13 cellular contexts compared by ENCODE assay signal in genomic region chr5:27402828-27403227, GRCh38.
"Had no signal": no experiment of that assay in that cellular context is flagged by ENCODE, and none has a peak within 500 bp of the region (broad histone marks: within the 10 kb centered on the region; RNA-seq: fewer than 3 reads in every experiment).

No MANE protein-coding gene starts in this region.

- ATAC-seq: activated CD8-positive, alpha-beta memory T cell treated with anti-CD3 and anti-CD28 coated beads, Interleukin-2, amount 10 ng/mL, durations not matched to agents 7 days and 5 days; activated naive CD4-positive, alpha-beta T cell treated with anti-CD3 and anti-CD28 coated beads, Interleukin-2, amount 50 U/mL, for 72 hours had no signal

- H3K4me1 ChIP-seq: tibial artery, vagina had no signal

- H3K27me3 ChIP-seq: tibial artery, vagina had no signal

- H3K27ac ChIP-seq: skin epidermis, tibial artery, vagina had no signal

- DNase-seq: activated CD4-positive, alpha-beta T cell treated with anti-CD3 and anti-CD28 coated beads, Interleukin-2, amount 50 U/mL, for 4 hours; activated CD4-positive, CD25-positive, alpha-beta regulatory T cell treated with anti-CD3 and anti-CD28 coated beads, Interleukin-2, amount 50 U/mL, for 72 hours; activated CD8-positive, alpha-beta memory T cell treated with anti-CD3 and anti-CD28 coated beads, Interleukin-2, amount 10 ng/mL, durations not matched to agents 7 days and 5 days; activated effector memory CD4-positive, alpha-beta T cell treated with Interleukin-2 at 50 U/mL for 16 hours; activated T-cell treated with anti-CD3 and anti-CD28 coated beads, Interleukin-2, amount 50 U/mL, for 24 hours; endodermal cell; erythroblast; hippocampal formation; retina; tibial artery had no signal

- H3K36me3 ChIP-seq: tibial artery, vagina had no signal

- H3K4me3 ChIP-seq: tibial artery, vagina had no signal

- H3K9me3 ChIP-seq: vagina had no signal
